21 cellular contexts compared by ENCODE assay signal in the genomic region with DNA sequence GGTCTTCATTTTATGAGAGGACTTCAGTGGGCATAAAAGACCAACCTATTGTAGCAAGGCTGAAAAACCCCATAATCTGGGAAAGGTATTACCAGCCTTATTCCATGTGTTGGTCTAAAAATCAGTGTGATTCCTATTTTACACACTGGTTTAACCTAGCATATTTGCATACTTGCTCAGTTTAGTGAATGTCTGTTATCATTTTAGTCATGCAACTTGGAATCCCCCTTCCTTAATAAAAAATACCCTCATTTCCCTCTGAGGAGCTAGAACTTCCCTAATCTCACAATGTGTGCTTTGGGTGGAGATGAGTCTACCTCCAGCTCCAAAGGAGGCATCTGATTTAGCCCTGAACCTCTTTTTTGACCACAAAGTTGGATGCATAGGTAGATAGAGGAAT.
DNase-seq lines count a peak whose midpoint lies in the region; ATAC-seq and TF ChIP-seq lines count a peak whose summit lies in the region.
"Had no signal": no experiment of that assay in that cellular context is flagged by ENCODE, and none has a peak within 500 bp of the region (broad histone marks: within the 10 kb centered on the region; RNA-seq: fewer than 3 reads in every experiment).

No MANE protein-coding gene starts in this region.

- in situ Hi-C loops in ACHN (cut with HindIII; ENCODE audit: low pct_ligation_motif_present, low pct_unique_long_range_greater_than_20kb, low sequenced_read_pairs), result no loop called here

- H3K27ac ChIP-seq in hepatocyte, result no peak overlapping the region
- H3K27ac ChIP-seq: skin epidermis had no signal

- no peaks in the 10 kb centered on the region for H3K27me3 Mint-ChIP-seq in memory B cell
- no peaks in the 10 kb centered on the region for H3K27me3 Mint-ChIP-seq in activated T-cell treated with anti-CD3 and anti-CD28 coated beads, Interleukin-2, amount 50 U/mL, for 24 hours
- H3K27me3 Mint-ChIP-seq: brain had no signal

- H3K36me3 ChIP-seq in hepatocyte (replicated peaks; ENCODE audit: insufficient read depth, low read depth), result no peaks in the 10 kb centered on the region

- H3K9me3 ChIP-seq in hepatocyte (ENCODE audit: low read depth), result no peaks in the 10 kb centered on the region

- H3K4me1 Mint-ChIP-seq in memory B cell, result peaks cover 20% of the 10 kb centered on the region
- no peaks in the 10 kb centered on the region for H3K4me1 Mint-ChIP-seq in activated T-cell treated with anti-CD3 and anti-CD28 coated beads, Interleukin-2, amount 50 U/mL, for 24 hours (ENCODE audit: low read depth)
- H3K4me1 Mint-ChIP-seq: brain had no signal

- no peaks in the 10 kb centered on the region for H3K79me2 ChIP-seq in hepatocyte

- no peak overlapping the region for H2AFZ ChIP-seq in hepatocyte

- H3K27me3 ChIP-seq in hepatocyte, result no peaks in the 10 kb centered on the region

- no peaks in the 10 kb centered on the region for H3K9me2 ChIP-seq in hepatocyte (replicated peaks; ENCODE audit: insufficient read depth)

- H3K4me3 Mint-ChIP-seq in memory B cell, result peak overlapping the region; percentile 51
- no peak overlapping the region for H3K4me3 Mint-ChIP-seq in activated T-cell treated with anti-CD3 and anti-CD28 coated beads, Interleukin-2, amount 50 U/mL, for 24 hours
- H3K4me3 Mint-ChIP-seq: brain had no signal

- no peaks in the 10 kb centered on the region for H4K20me1 ChIP-seq in hepatocyte (ENCODE audit: insufficient read depth, poor library complexity, severe bottlenecking)

- H3K9me3 Mint-ChIP-seq in memory B cell, result no peaks in the 10 kb centered on the region
- peaks cover 18% of the 10 kb centered on the region for H3K9me3 Mint-ChIP-seq in activated T-cell treated with anti-CD3 and anti-CD28 coated beads, Interleukin-2, amount 50 U/mL, for 24 hours

- no peak overlapping the region for H3K4me2 ChIP-seq in hepatocyte

- H3K27ac Mint-ChIP-seq in memory B cell, result peak overlapping the region; percentile 78
- no peak overlapping the region for H3K27ac Mint-ChIP-seq in activated T-cell treated with anti-CD3 and anti-CD28 coated beads, Interleukin-2, amount 50 U/mL, for 24 hours
- H3K27ac Mint-ChIP-seq: activated naive CD4-positive, alpha-beta T cell treated with anti-CD3 and anti-CD28 coated beads, Interleukin-2, amount 50 U/mL, for 72 hours; brain had no signal

- DNase-seq in memory B cell (ENCODE audit: low spot score in 2 of 2) (no peak), ACHN (no peak), hepatocyte (ENCODE audit: low spot score) (no peak), posterior vena cava (ENCODE audit: low spot score) (no peak)
- no peak for DNase-seq in activated T-cell treated with anti-CD3 and anti-CD28 coated beads, Interleukin-2, amount 50 U/mL, for 24 hours
- DNase-seq: activated CD4-positive, CD25-positive, alpha-beta regulatory T cell treated with anti-CD3 and anti-CD28 coated beads, Interleukin-2, amount 50 U/mL, for 72 hours; AML-193; KBM-7; left colon; NCI-H1417 treated with DMSO at 0.1 percent for 48 hours; NCI-H2227 treated with DMSO at 0.1 percent for 48 hours; Right ventricle myocardium superior; stimulated activated naive CD8-positive, alpha-beta T cell treated with anti-CD3 and anti-CD28 coated beads, Interleukin-15, Interleukin-2, amounts not matched to agents 100 U/mL and 50 U/mL, for 24 hours; T-helper 2 cell had no signal

- no peaks in the 10 kb centered on the region for H3K4me1 ChIP-seq in hepatocyte (ENCODE audit: insufficient read depth)

- intact Hi-C loops in posterior vena cava (cut with DNase I), result no loop called here

- ATAC-seq in GM18519 (IDR thresholded peaks at IDR 0.05; ENCODE audit: low FRiP score, unreplicated experiment), result peak; percentile 62
- ATAC-seq in GM21423 (IDR thresholded peaks at IDR 0.05; ENCODE audit: unreplicated experiment), result peak; percentile 55
- peak; percentile 76 for ATAC-seq in HG03039 (IDR thresholded peaks at IDR 0.05; ENCODE audit: unreplicated experiment)
- peak; percentile 88 for ATAC-seq in memory B cell (ENCODE audit: low read depth)
- ATAC-seq: activated naive CD4-positive, alpha-beta T cell treated with anti-CD3 and anti-CD28 coated beads, Interleukin-2, amount 50 U/mL, for 72 hours; HCT116; left colon; stimulated activated naive CD8-positive, alpha-beta T cell treated with anti-CD3 and anti-CD28 coated beads, Interleukin-15, Interleukin-2, amounts not matched to agents 100 U/mL and 50 U/mL, for 24 hours had no signal

- H3K36me3 Mint-ChIP-seq in memory B cell, result no peaks in the 10 kb centered on the region
- H3K36me3 Mint-ChIP-seq in activated T-cell treated with anti-CD3 and anti-CD28 coated beads, Interleukin-2, amount 50 U/mL, for 24 hours (ENCODE audit: low read depth), result no peaks in the 10 kb centered on the region
- H3K36me3 Mint-ChIP-seq: brain had no signal

- TF ChIP-seq CTCF in hepatocyte (IDR thresholded peaks at IDR 0.05; ENCODE audit: poor library complexity), result no peak

- H3K4me3 ChIP-seq in hepatocyte, result no peak overlapping the region
- H3K4me3 ChIP-seq: skin epidermis had no signal
